ENCODE assay signal across 8 cellular contexts in the genomic region with DNA sequence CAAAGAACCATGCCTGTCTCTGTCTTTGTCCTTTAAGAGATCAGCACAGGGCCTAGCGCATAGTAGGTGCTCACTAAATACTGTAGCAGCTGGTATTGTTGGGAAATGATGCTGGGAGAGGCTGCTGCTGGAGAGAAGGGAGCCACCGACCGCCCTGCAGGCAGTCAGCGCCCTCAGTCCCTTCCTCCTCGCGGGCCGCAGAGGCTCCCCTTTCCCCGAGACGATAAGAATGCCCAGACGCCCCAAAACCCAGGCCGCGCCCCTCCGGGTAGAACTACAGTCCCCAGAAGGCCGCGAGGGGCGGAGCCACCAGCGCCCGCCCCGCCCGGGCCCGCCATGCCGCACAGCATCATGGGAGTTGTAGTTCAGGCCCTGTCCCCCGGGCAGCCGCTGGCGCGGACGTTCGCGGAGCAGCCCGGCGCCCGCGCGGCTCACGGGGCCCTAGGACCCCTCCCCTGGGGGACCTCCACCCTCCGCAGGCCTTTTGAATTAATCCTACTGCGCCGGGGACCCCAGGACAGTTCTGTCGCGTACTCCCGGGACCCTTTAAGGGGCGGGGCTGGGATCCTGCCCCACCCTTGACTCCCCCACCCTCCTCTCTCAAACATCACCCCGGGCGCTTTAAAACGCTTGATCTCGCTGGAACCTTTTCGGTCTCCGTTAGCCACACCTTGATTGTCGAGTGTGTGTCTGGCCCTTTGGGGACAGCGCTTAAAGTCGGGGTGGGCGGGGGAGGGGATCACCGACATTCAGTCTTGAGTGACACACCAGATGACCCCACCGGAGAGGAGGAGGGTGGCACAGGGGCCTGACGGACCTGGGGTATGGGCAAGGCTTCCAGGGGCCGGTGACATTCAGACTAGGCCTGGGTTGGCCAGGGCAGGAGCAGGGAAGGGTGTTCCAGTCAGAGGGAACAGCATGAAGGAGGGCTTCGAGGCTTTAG. TPM values are rescaled to one million over a fixed set of nuclear protein-coding genes. Genes with fewer than 3 reads are reported as not detected.
DNase-seq lines count a peak whose midpoint lies in the region; ATAC-seq and TF ChIP-seq lines count a peak whose summit lies in the region.

No MANE protein-coding gene starts in this region.

- H2AFZ ChIP-seq in smooth muscle cell (ENCODE audit: low read depth), result peak overlapping the region; percentile 98

- no peaks in the 10 kb centered on the region for H3K9me3 ChIP-seq in breast epithelium
- H3K9me3 ChIP-seq in smooth muscle cell (replicated peaks; ENCODE audit: low read depth), result no peaks in the 10 kb centered on the region

- no peaks in the 10 kb centered on the region for H3K79me2 ChIP-seq in smooth muscle cell (ENCODE audit: low read depth)

- DNase-seq in G401 (ENCODE audit: low spot score) (peak; percentile 86), HFF-Myc (ENCODE audit: extremely low read depth, low read depth) (peak; percentile 15), NCI-H1105 treated with DMSO at 0.1 percent for 48 hours (lab: John Stamatoyannopoulos, UW) (peak; percentile 63), breast epithelium (ENCODE audit: low spot score in 2 of 2) (peak; percentile 70 to 80), inferior parietal cortex (ENCODE audit: extremely low spot score) (peak; percentile 89), smooth muscle cell (lab: John Stamatoyannopoulos, UW; ENCODE audit: unreplicated experiment) (peak; percentile 53)

- H3K4me3 ChIP-seq in HFF-Myc (replicated peaks; ENCODE audit: low read depth, low read length) (peak overlapping the region; percentile 46), WI38 (ENCODE audit: low read depth, low read length) (peak overlapping the region; percentile 70), breast epithelium (peak overlapping the region; percentile 68 to 87 (median 74)), smooth muscle cell (peak overlapping the region; percentile 93)

- H3F3A ChIP-seq in smooth muscle cell (ENCODE audit: low read depth), result peaks cover 6% of the 10 kb centered on the region

- peak; percentile 35 for TF ChIP-seq POLR2A in breast epithelium (IDR thresholded peaks at IDR 0.05)

- 6% methylated on average over 39 of the region's 57 CpGs for WGBS in smooth muscle cell (ENCODE audit: low lambda C conversion rate)

- no peak for TF ChIP-seq CTCF in HFF-Myc (IDR thresholded peaks at IDR 0.05; ENCODE audit: low read depth, low read length, missing control alignments)
- no peak for TF ChIP-seq CTCF in WI38 (IDR thresholded peaks at IDR 0.05; ENCODE audit: low read depth, low read length)
- TF ChIP-seq CTCF in breast epithelium (IDR thresholded peaks at IDR 0.05), result no peak
- no peak for TF ChIP-seq CTCF in smooth muscle cell (IDR thresholded peaks at IDR 0.05; ENCODE audit: borderline replicate concordance, insufficient read depth, poor library complexity, severe bottlenecking)

- no peaks in the 10 kb centered on the region for H3K36me3 ChIP-seq in breast epithelium
- no peaks in the 10 kb centered on the region for H3K36me3 ChIP-seq in smooth muscle cell (ENCODE audit: low read depth)

- ATAC-seq in GM19455 (IDR thresholded peaks at IDR 0.05; ENCODE audit: unreplicated experiment), result no peak

- H3K27ac ChIP-seq in breast epithelium, result peak overlapping the region; percentile 96
- H3K27ac ChIP-seq in smooth muscle cell (ENCODE audit: low read depth), result peak overlapping the region; percentile 63

- no peaks in the 10 kb centered on the region for H3K4me1 ChIP-seq in breast epithelium
- H3K4me1 ChIP-seq in smooth muscle cell (ENCODE audit: low read depth), result peaks cover 6% of the 10 kb centered on the region

- H4K20me1 ChIP-seq in smooth muscle cell (ENCODE audit: low read depth), result no peaks in the 10 kb centered on the region

- intact Hi-C loops in breast epithelium (cut with DNase I; ENCODE audit: low total_unique reads), result no loop called here

- H3K27me3 ChIP-seq in breast epithelium (no peaks in the 10 kb centered on the region), smooth muscle cell (ENCODE audit: low read depth) (no peaks in the 10 kb centered on the region)

- peak overlapping the region; percentile 87 for H3K4me2 ChIP-seq in smooth muscle cell

- H3K9ac ChIP-seq in smooth muscle cell (ENCODE audit: low read depth), result peak overlapping the region; percentile 96

- in situ Hi-C loops in G401 (cut with HindIII; ENCODE audit: low sequenced_read_pairs), result no loop called here

RNA-seq across cellular contexts. Expression of gene IER5L, which starts 24.8 kb away (rescaled TPM):
- 92.7 and 121 TPM in 2 replicates for total RNA-seq in G401 (2014; rRNA removed; shearing (Covaris generic))
- total RNA-seq in breast epithelium (10 to 100 TPM in 2 of 3 donors, 1 to 10 TPM in 1; 4.3 to 18.4 (median 18.1) TPM), smooth muscle cell (23.0 and 28.3 TPM in 2 replicates)
- polyA plus RNA-seq in smooth muscle cell, result 31.7 and 38.6 TPM in 2 replicates

Comparison
In these comparisons a context has a peak if more than half of its experiments do, and no peak if none do; other contexts are left out.
1. DNase-seq: peak in every context shown above with its lines; median percentile 89 in inferior parietal cortex; 86 in G401; 75 in breast epithelium; 63 in NCI-H1105 treated with DMSO at 0.1 percent for 48 hours; 53 in smooth muscle cell; 15 in HFF-Myc.